11 cellular contexts compared by ENCODE assay signal in genomic region chr5:154276932-154277331, GRCh38.
A peak's percentile ranks its signal among the peaks of the same experiment; 100 is the strongest.
DNase-seq lines count a peak whose midpoint lies in the region; ATAC-seq and TF ChIP-seq lines count a peak whose summit lies in the region.
"Had no signal": no experiment of that assay in that cellular context is flagged by ENCODE, and none has a peak within 500 bp of the region (broad histone marks: within the 10 kb centered on the region; RNA-seq: fewer than 3 reads in every experiment).

No MANE protein-coding gene starts in this region.

- DNase-seq in AG10803 (ENCODE audit: low read depth) (peak; percentile 98), RWPE1 (ENCODE audit: low spot score) (no peak), esophagus squamous epithelium (lab: John Stamatoyannopoulos, UW) (peak; percentile 7), non-pigmented ciliary epithelial cell (ENCODE audit: low read depth) (peak; percentile 86), SHP77 (lab: John Stamatoyannopoulos, UW) (no peak), HuH-7 (ENCODE audit: low spot score) (no peak)
- DNase-seq in central memory CD4-positive, alpha-beta T cell, result no peak
- DNase-seq: activated effector memory CD4-positive, alpha-beta T cell treated with Interleukin-2 at 50 U/mL for 16 hours; Caco-2; NCI-H1105 had no signal

- ATAC-seq in GM21515 (IDR thresholded peaks at IDR 0.05; ENCODE audit: unreplicated experiment), result no peak

- H3K9me3 ChIP-seq in esophagus squamous epithelium, result no peaks in the 10 kb centered on the region
- H3K9me3 ChIP-seq: Caco-2 had no signal

- WGBS in esophagus squamous epithelium, 2 donors, result 20 to 32% methylated on average over 2 of the region's 2 CpGs

- no peaks in the 10 kb centered on the region for H3K36me3 ChIP-seq in esophagus squamous epithelium

- TF ChIP-seq CTCF in AG10803 (conservative IDR thresholded peaks at IDR 0.05; ENCODE audit: low read length) (no peak), RWPE1 (conservative IDR thresholded peaks at IDR 0.05; ENCODE audit: low read depth) (no peak), esophagus squamous epithelium (IDR thresholded peaks at IDR 0.05) (no peak)

- POLR2A ChIA-PET in RWPE1 (lab: Yijun Ruan, JAX; ENCODE audit: low non-redundant PET), result no interaction called here

- peaks cover 0 to 43% (median 20%) of the 10 kb centered on the region in 3 donors for H3K4me1 ChIP-seq in esophagus squamous epithelium
- H3K4me1 ChIP-seq: Caco-2 had no signal

- H3K27ac ChIP-seq in RWPE1 (peak overlapping the region; percentile 27; the same call in 1 of the 2 replicates), esophagus squamous epithelium (peak overlapping the region in 2 of 4 donors; percentile 39 to 52)

- CTCF ChIA-PET in RWPE1 (lab: Yijun Ruan, JAX), result interaction anchor here (0.6 kb wide), 1 partner anchor 127 kb away, joined by 3 read pairs; no protein-coding TSS in a partner anchor

- H3K27me3 ChIP-seq in esophagus squamous epithelium, result no peaks in the 10 kb centered on the region

- intact Hi-C loops in esophagus squamous epithelium (cut with DNase I), result no loop called here

- no peak for TF ChIP-seq POLR2A in esophagus squamous epithelium (IDR thresholded peaks at IDR 0.05)

- H3K4me3 ChIP-seq in AG10803 (ENCODE audit: low read length) (no peak overlapping the region), esophagus squamous epithelium (no peak overlapping the region)

Comparison
In these comparisons a context has a peak if more than half of its experiments do, and no peak if none do; other contexts are left out.
1. DNase-seq: peak in AG10803 (single experiment), esophagus squamous epithelium (single experiment) and non-pigmented ciliary epithelial cell (single experiment); none in RWPE1 (single experiment), SHP77 (0 of 2), HuH-7 (single experiment) and central memory CD4-positive, alpha-beta T cell (single experiment).